In genomic region chr18:23583071-23583865, GRCh38 we compare ENCODE assay signal across 12 cellular contexts. TPM values are rescaled to one million over a fixed set of nuclear protein-coding genes. Genes with fewer than 3 reads are reported as not detected.
DNase-seq lines count a peak whose midpoint lies in the region; ATAC-seq and TF ChIP-seq lines count a peak whose summit lies in the region.
"Had no signal": no experiment of that assay in that cellular context is flagged by ENCODE, and none has a peak within 500 bp of the region (broad histone marks: within the 10 kb centered on the region; RNA-seq: fewer than 3 reads in every experiment).

No MANE protein-coding gene starts in this region.

- no peak for DNase-seq in CD8-positive, alpha-beta T cell
- DNase-seq in T-cell (no peak), globus pallidus (ENCODE audit: low spot score) (peak; percentile 93), pons (ENCODE audit: low spot score) (peak; percentile 98), NCI-H146 treated with DMSO at 0.1 percent for 48 hours (lab: John Stamatoyannopoulos, UW; ENCODE audit: unreplicated experiment) (no peak), NCI-H1930 (lab: John Stamatoyannopoulos, UW) (no peak)
- DNase-seq in activated naive CD4-positive, alpha-beta T cell (lab: John Stamatoyannopoulos, UW) = no peak
- DNase-seq: body of pancreas; naive B cell; stimulated activated CD4-positive, alpha-beta T cell treated with anti-CD3 and anti-CD28 coated beads, Interleukin-15, amount 100 ng/mL, for 24 hours had no signal

- H3K4me1 Mint-ChIP-seq in CD8-positive, alpha-beta T cell (ENCODE audit: low read depth) = peaks cover 70% of the 10 kb centered on the region
- H3K4me1 Mint-ChIP-seq in T-cell = peaks cover 56 to 74% (median 68%) of the 10 kb centered on the region in 3 donors

- no peak for ATAC-seq in CD8-positive, alpha-beta T cell
- ATAC-seq in T-cell (replicated peaks in 1 of 4) (no peak), HG02610 (IDR thresholded peaks at IDR 0.05; ENCODE audit: unreplicated experiment) (no peak)
- ATAC-seq: body of pancreas had no signal

- H3K36me3 ChIP-seq in CD8-positive, alpha-beta T cell (ENCODE audit: insufficient read depth, low read length) = no peaks in the 10 kb centered on the region

- peaks cover 28% of the 10 kb centered on the region for H3K36me3 Mint-ChIP-seq in CD8-positive, alpha-beta T cell
- peaks cover 19% of the 10 kb centered on the region for H3K36me3 Mint-ChIP-seq in T-cell

- no peak overlapping the region for H3K4me3 ChIP-seq in CD8-positive, alpha-beta T cell (ENCODE audit: low read depth, low read length)
- H3K4me3 ChIP-seq: body of pancreas had no signal

- CTCF ChIA-PET in CD8-positive, alpha-beta T cell (lab: Charles Lee) = interaction anchor here (1.3 to 10.5 kb wide), 2 partner anchors 68 to 77 kb away, joined by 3 to 81 read pairs; no protein-coding TSS in a partner anchor
- CTCF ChIA-PET in T-cell (lab: Charles Lee) = interaction anchor here in 1 of 2 donors (1.0 to 1.7 kb wide), 2 partner anchors 14 to 85 kb away, joined by 3 to 6 read pairs; no protein-coding TSS in a partner anchor

- intact Hi-C loops in CD8-positive, alpha-beta T cell (cut with DNase I, micrococcal nuclease) = loop anchor here (10.0 kb wide), 3 partner anchors 432 to 842 kb away; partner anchors contain the start of genes IMPACT (in 1 of the 2), RBBP8 (in 1 of the 2) and TTC39C (in 1 of the 2)

- no peaks in the 10 kb centered on the region for H3K9me3 Mint-ChIP-seq in CD8-positive, alpha-beta T cell
- no peaks in the 10 kb centered on the region for H3K9me3 Mint-ChIP-seq in T-cell
- H3K9me3 Mint-ChIP-seq: naive B cell had no signal

- no peaks in the 10 kb centered on the region for H3K27me3 Mint-ChIP-seq in CD8-positive, alpha-beta T cell (ENCODE audit: low read depth)
- H3K27me3 Mint-ChIP-seq in T-cell = no peaks in the 10 kb centered on the region
- H3K27me3 Mint-ChIP-seq: naive B cell had no signal

- no peak overlapping the region for H3K27ac ChIP-seq in CD8-positive, alpha-beta T cell (ENCODE audit: low read depth, low read length)
- H3K27ac ChIP-seq: body of pancreas, HL-60 had no signal

- H3K4me1 ChIP-seq in CD8-positive, alpha-beta T cell (ENCODE audit: insufficient read depth, low read length) = peaks cover 27% of the 10 kb centered on the region

- no peak for TF ChIP-seq CTCF in CD8-positive, alpha-beta T cell (IDR thresholded peaks at IDR 0.05)

- POLR2A ChIA-PET in CD8-positive, alpha-beta T cell (lab: Charles Lee) = interaction anchor here (1.5 kb wide), 1 partner anchor 68 kb away, joined by 4 read pairs; no protein-coding TSS in a partner anchor
- POLR2A ChIA-PET in T-cell (lab: Charles Lee) = no interaction called here

- peak overlapping the region; percentile 42 for H3K4me3 Mint-ChIP-seq in CD8-positive, alpha-beta T cell
- H3K4me3 Mint-ChIP-seq in T-cell = peak overlapping the region; percentile 11 to 38 (median 17)

- no peaks in the 10 kb centered on the region for H3K27me3 ChIP-seq in CD8-positive, alpha-beta T cell (ENCODE audit: insufficient read depth, low read length)
- H3K27me3 ChIP-seq: body of pancreas had no signal

- no peaks in the 10 kb centered on the region for H3K9me3 ChIP-seq in CD8-positive, alpha-beta T cell (ENCODE audit: low read length)
- H3K9me3 ChIP-seq: body of pancreas had no signal

- H3K27ac Mint-ChIP-seq in CD8-positive, alpha-beta T cell = no peak overlapping the region
- H3K27ac Mint-ChIP-seq in T-cell = no peak overlapping the region

RNA-seq across cellular contexts. Expression of gene NPC1, which starts 3.0 kb away (rescaled TPM):
- 10 to 100 TPM; 37.3 to 38.9 TPM for total RNA-seq in CD8-positive, alpha-beta T cell
- total RNA-seq in T-cell = 10 to 100 TPM; 35.2 to 52.7 (median 39.4) TPM

Comparison
In these comparisons a context has a peak if more than half of its experiments do, and no peak if none do; other contexts are left out.
1. DNase-seq: peak in globus pallidus (single experiment) and pons (single experiment); none in CD8-positive, alpha-beta T cell (0 of 7), T-cell (0 of 34), NCI-H146 treated with DMSO at 0.1 percent for 48 hours (single experiment), activated naive CD4-positive, alpha-beta T cell (0 of 4) and NCI-H1930 (0 of 2).